ENCODE assay signal across 9 cellular contexts in genomic region chr17:63700528-63701441, GRCh38. TPM values are rescaled to one million over a fixed set of nuclear protein-coding genes. Genes with fewer than 3 reads are reported as not detected.
DNase-seq lines count a peak whose midpoint lies in the region; FAIRE-seq and TF ChIP-seq lines count a peak whose summit lies in the region.
"Had no signal": no experiment of that assay in that cellular context is flagged by ENCODE, and none has a peak within 500 bp of the region (broad histone marks: within the 10 kb centered on the region; RNA-seq: fewer than 3 reads in every experiment).

No MANE protein-coding gene starts in this region.

- H3K9me3 ChIP-seq in mucosa of stomach (ENCODE audit: control insufficient read depth, low read length) (no peaks in the 10 kb centered on the region), stomach smooth muscle (ENCODE audit: control insufficient read depth in 2 of 2, low read length in 2 of 2) (no peaks in the 10 kb centered on the region)

- peak overlapping the region; percentile 28 for H3K9ac ChIP-seq in mucosa of stomach (ENCODE audit: low read length)
- peak overlapping the region; percentile 36 to 51 for H3K9ac ChIP-seq in stomach smooth muscle (ENCODE audit: low read length in 2 of 2)

- H3K27me3 ChIP-seq in mucosa of stomach (ENCODE audit: control insufficient read depth, insufficient read depth, low read length) (peaks cover 6% of the 10 kb centered on the region), stomach smooth muscle (ENCODE audit: control insufficient read depth in 1 of 2, insufficient read depth in 2 of 2, low read length in 2 of 2) (no peaks in the 10 kb centered on the region)

- H3K4me1 ChIP-seq in mucosa of stomach (ENCODE audit: control insufficient read depth, insufficient read depth, low read length) (peaks cover 25% of the 10 kb centered on the region), stomach smooth muscle (ENCODE audit: control insufficient read depth, insufficient read depth, low read length) (peaks cover 25% of the 10 kb centered on the region)

- in situ Hi-C loops in GM13977 (cut with MboI; ENCODE audit: low pct_unique_long_range_greater_than_20kb, low sequenced_read_pairs, unreplicated experiment), result no loop called here

- FAIRE-seq in HTR-8/SVneo (lab: Jason Lieb, UNC), result no peak
- FAIRE-seq: colon had no signal

- TF ChIP-seq CTCF in GM13977 (IDR thresholded peaks at IDR 0.05; ENCODE audit: extremely low read depth, insufficient read depth, missing control alignments), result peak; percentile 53
- no peak for TF ChIP-seq CTCF in epithelial cell of proximal tubule (conservative IDR thresholded peaks at IDR 0.05; ENCODE audit: low read depth, low read length)

- peak overlapping the region; percentile 31 for H3K27ac ChIP-seq in stomach smooth muscle (ENCODE audit: low read length)

- H3K36me3 ChIP-seq in mucosa of stomach (ENCODE audit: control insufficient read depth, insufficient read depth, low read length) (no peaks in the 10 kb centered on the region), stomach smooth muscle (ENCODE audit: control insufficient read depth in 2 of 2, insufficient read depth in 2 of 2, low read length in 2 of 2) (peaks cover 19% of the 10 kb centered on the region in 2 donors)

- H3K4me3 ChIP-seq in epithelial cell of proximal tubule (ENCODE audit: low read depth, low read length), result peak overlapping the region; percentile 60
- H3K4me3 ChIP-seq in mucosa of stomach (ENCODE audit: low read length), result no peak overlapping the region
- peak overlapping the region; percentile 35 to 67 for H3K4me3 ChIP-seq in stomach smooth muscle (ENCODE audit: low read length in 2 of 2)

- DNase-seq in GM13977 (ENCODE audit: low spot score) (peak; percentile 84), NCI-H1105 treated with DMSO at 0.1 percent for 48 hours (lab: John Stamatoyannopoulos, UW) (peak; percentile 43), epithelial cell of proximal tubule (ENCODE audit: low read depth) (no peak), HTR-8/SVneo (ENCODE audit: insufficient read length, low spot score) (no peak), SW480 (ENCODE audit: low spot score) (no peak)
- peak in 2 of 3 experiments; percentile 32 to 38 for DNase-seq in activated CD8-positive, alpha-beta memory T cell treated with anti-CD3 and anti-CD28 coated beads for 48 hours (ENCODE audit: low read depth in 2 of 3, low spot score in 2 of 3)

RNA-seq across cellular contexts. Expression of gene LIMD2, which starts 0.9 kb away (rescaled TPM):
- total RNA-seq in epithelial cell of proximal tubule, result 111 and 161 TPM in 2 replicates

RNA-seq across cellular contexts. Expression of gene STRADA, which starts 40.8 kb away (rescaled TPM):
- total RNA-seq in epithelial cell of proximal tubule, result 23.0 and 33.9 TPM in 2 replicates

Comparison
In these comparisons a context has a peak if more than half of its experiments do, and no peak if none do; other contexts are left out.
1. DNase-seq: peak in GM13977 (single experiment), NCI-H1105 treated with DMSO at 0.1 percent for 48 hours (single experiment) and activated CD8-positive, alpha-beta memory T cell treated with anti-CD3 and anti-CD28 coated beads for 48 hours (2 of 3); none in epithelial cell of proximal tubule (single experiment), HTR-8/SVneo (single experiment) and SW480 (single experiment).